Comparison of ENCODE assay signal across 17 cellular contexts in the genomic region with DNA sequence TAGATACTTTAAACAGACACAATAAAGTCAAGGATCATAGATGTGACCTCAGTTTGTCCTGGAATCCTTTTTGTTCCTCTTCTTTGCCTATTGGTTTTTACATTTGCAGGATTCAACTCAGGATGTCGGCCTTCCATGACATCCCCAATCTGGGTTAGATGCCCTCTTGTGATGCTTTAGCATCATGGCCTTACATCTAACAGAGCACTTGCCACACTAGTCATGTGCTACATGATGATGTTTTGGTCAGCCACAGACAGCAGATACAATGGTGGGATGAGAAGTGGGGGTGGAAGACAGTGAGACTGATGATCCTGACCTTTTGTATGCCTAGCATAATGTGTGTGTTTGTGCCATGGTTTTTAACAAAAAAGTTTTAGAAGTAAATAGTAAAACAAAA. TPM values are rescaled to one million over a fixed set of nuclear protein-coding genes. Genes with fewer than 3 reads are reported as not detected.
DNase-seq lines count a peak whose midpoint lies in the region; ATAC-seq and TF ChIP-seq lines count a peak whose summit lies in the region.
"Had no signal": no experiment of that assay in that cellular context is flagged by ENCODE, and none has a peak within 500 bp of the region (broad histone marks: within the 10 kb centered on the region; RNA-seq: fewer than 3 reads in every experiment).

No MANE protein-coding gene starts in this region.

- H2AFZ ChIP-seq in DND-41 (ENCODE audit: low read depth, low read length), result no peak overlapping the region

- H3K4me3 ChIP-seq in DND-41 (ENCODE audit: low read depth in 1 of 2, low read length in 2 of 2) (no peak overlapping the region), tibial artery (no peak overlapping the region)
- H3K4me3 ChIP-seq: adrenal gland, coronary artery, left lung had no signal

- H3K4me2 ChIP-seq in DND-41 (ENCODE audit: insufficient read depth, low read length), result no peak overlapping the region

- H4K20me1 ChIP-seq in DND-41 (ENCODE audit: insufficient read depth, low read length), result no peaks in the 10 kb centered on the region

- H3K27me3 ChIP-seq in DND-41 (ENCODE audit: insufficient read depth, low read length, poor library complexity) (no peaks in the 10 kb centered on the region), tibial artery (no peaks in the 10 kb centered on the region)
- H3K27me3 ChIP-seq: adrenal gland, left lung had no signal

- H3K27ac ChIP-seq in DND-41 (ENCODE audit: low read length) (peak overlapping the region; percentile 12; the same call in 1 of the 2 replicates), tibial artery (no peak overlapping the region)
- H3K27ac ChIP-seq: adrenal gland, coronary artery, left lung had no signal

- H3K9me3 Mint-ChIP-seq in activated T-helper 17 cell treated with anti-CD3 and anti-CD28 coated beads, Interleukin-2, amount 50 U/mL, for 72 hours, result no peaks in the 10 kb centered on the region
- no peaks in the 10 kb centered on the region for H3K9me3 Mint-ChIP-seq in natural killer cell treated with Interleukin-12 subunit alpha and Interleukin-12 subunit beta and Interleukin-15 and Interleukin-18, amount 100 ng/mL, for 72 hours

- TF ChIP-seq CTCF in DND-41 (IDR thresholded peaks at IDR 0.05; ENCODE audit: borderline replicate concordance, extremely low read depth, low read length, poor library complexity, severe bottlenecking) (no peak), tibial artery (IDR thresholded peaks at IDR 0.05) (no peak)

- H3K79me2 ChIP-seq in DND-41 (ENCODE audit: insufficient read depth, low read length), result peaks cover 32% of the 10 kb centered on the region

- peaks cover 9% of the 10 kb centered on the region for H3K4me1 Mint-ChIP-seq in activated T-helper 17 cell treated with anti-CD3 and anti-CD28 coated beads, Interleukin-2, amount 50 U/mL, for 72 hours
- peaks cover 13 to 26% of the 10 kb centered on the region in 2 donors for H3K4me1 Mint-ChIP-seq in natural killer cell treated with Interleukin-12 subunit alpha and Interleukin-12 subunit beta and Interleukin-15 and Interleukin-18, amount 100 ng/mL, for 72 hours (ENCODE audit: low read depth in 2 of 2)

- H3K27me3 Mint-ChIP-seq in activated T-helper 17 cell treated with anti-CD3 and anti-CD28 coated beads, Interleukin-2, amount 50 U/mL, for 72 hours, result no peaks in the 10 kb centered on the region
- no peaks in the 10 kb centered on the region for H3K27me3 Mint-ChIP-seq in natural killer cell treated with Interleukin-12 subunit alpha and Interleukin-12 subunit beta and Interleukin-15 and Interleukin-18, amount 100 ng/mL, for 72 hours

- H3K27ac Mint-ChIP-seq in activated T-helper 17 cell treated with anti-CD3 and anti-CD28 coated beads, Interleukin-2, amount 50 U/mL, for 72 hours, result no peak overlapping the region
- peak overlapping the region in 1 of 2 donors; percentile 94 for H3K27ac Mint-ChIP-seq in natural killer cell treated with Interleukin-12 subunit alpha and Interleukin-12 subunit beta and Interleukin-15 and Interleukin-18, amount 100 ng/mL, for 72 hours

- peaks cover 31% of the 10 kb centered on the region; the same call in 1 of the 2 replicates for H3K36me3 ChIP-seq in DND-41 (ENCODE audit: insufficient read depth, low read length)
- peaks cover 16 to 38% (median 17%) of the 10 kb centered on the region in 3 donors for H3K36me3 ChIP-seq in tibial artery

- H3K9me3 ChIP-seq in DND-41 (ENCODE audit: insufficient read depth, low read length, severe bottlenecking), result no peaks in the 10 kb centered on the region
- H3K9me3 ChIP-seq in tibial artery, result no peaks in the 10 kb centered on the region
- H3K9me3 ChIP-seq: adrenal gland, left lung had no signal

- peak overlapping the region; percentile 15 for H3K4me3 Mint-ChIP-seq in activated T-helper 17 cell treated with anti-CD3 and anti-CD28 coated beads, Interleukin-2, amount 50 U/mL, for 72 hours
- H3K4me3 Mint-ChIP-seq in natural killer cell treated with Interleukin-12 subunit alpha and Interleukin-12 subunit beta and Interleukin-15 and Interleukin-18, amount 100 ng/mL, for 72 hours, result peak overlapping the region; percentile 19

- no peak for ATAC-seq in DND-41 (ENCODE audit: insufficient read depth, low read depth)
- no peak for ATAC-seq in activated T-helper 17 cell treated with anti-CD3 and anti-CD28 coated beads, Interleukin-2, amount 50 U/mL, for 72 hours (replicated peaks)
- ATAC-seq in natural killer cell treated with Interleukin-12 subunit alpha and Interleukin-12 subunit beta and Interleukin-15 and Interleukin-18, amount 100 ng/mL, for 72 hours, result no peak
- ATAC-seq: esophagus mucosa, left lung had no signal

- H3K9ac ChIP-seq in DND-41 (ENCODE audit: low read depth, low read length), result no peak overlapping the region

- peaks cover 46% of the 10 kb centered on the region for H3K36me3 Mint-ChIP-seq in activated T-helper 17 cell treated with anti-CD3 and anti-CD28 coated beads, Interleukin-2, amount 50 U/mL, for 72 hours (ENCODE audit: low read depth)
- no peaks in the 10 kb centered on the region for H3K36me3 Mint-ChIP-seq in natural killer cell treated with Interleukin-12 subunit alpha and Interleukin-12 subunit beta and Interleukin-15 and Interleukin-18, amount 100 ng/mL, for 72 hours

- intact Hi-C loops in tibial artery (cut with DNase I; ENCODE audit: low total_unique reads), result no loop called here

- H3K4me1 ChIP-seq in DND-41 (ENCODE audit: insufficient read depth, low read length) (peaks cover 38% of the 10 kb centered on the region), tibial artery (peaks cover 0 to 31% (median 5%) of the 10 kb centered on the region in 4 donors)

- peak; percentile 12 for DNase-seq in DMS 273 (lab: John Stamatoyannopoulos, UW; ENCODE audit: unreplicated experiment)
- no peak for DNase-seq in DMS 273 treated with DMSO at 0.1 percent for 48 hours (lab: John Stamatoyannopoulos, UW)
- no peak for DNase-seq in DND-41
- no peak for DNase-seq in natural killer cell treated with Interleukin-12 subunit alpha and Interleukin-12 subunit beta and Interleukin-15 and Interleukin-18, amount 100 ng/mL, for 72 hours (ENCODE audit: low spot score)
- no peak for DNase-seq in GM19240 (ENCODE audit: insufficient read length, low spot score)
- DNase-seq in epidermal melanocyte (ENCODE audit: insufficient read length, low spot score), result no peak
- no peak for DNase-seq in tibial artery
- DNase-seq: 8988T; adrenal gland; hippocampal formation; left lung; NCI-H2029 treated with DMSO at 0.1 percent for 48 hours; SHP77; stimulated activated naive CD4-positive, alpha-beta T cell treated with Interleukin-2 at 50 U/mL for 16 hours had no signal

RNA-seq across cellular contexts. Expression of a gene that starts 1.8 kb away (rescaled TPM):
- 10 to 100 TPM; 63.8 to 64.1 TPM for total RNA-seq in activated T-helper 17 cell treated with anti-CD3 and anti-CD28 coated beads, Interleukin-2, amount 50 U/mL, for 72 hours
- total RNA-seq in natural killer cell treated with Interleukin-12 subunit alpha and Interleukin-12 subunit beta and Interleukin-15 and Interleukin-18, amount 100 ng/mL, for 72 hours, result 10 to 100 TPM; 68.7 to 77.4 TPM

RNA-seq across cellular contexts. Expression of a gene that starts 32.3 kb away (rescaled TPM):
- total RNA-seq in activated T-helper 17 cell treated with anti-CD3 and anti-CD28 coated beads, Interleukin-2, amount 50 U/mL, for 72 hours, result 10 to 100 TPM; 24.4 to 37.8 TPM
- 10 to 100 TPM; 35.0 to 52.9 TPM for total RNA-seq in natural killer cell treated with Interleukin-12 subunit alpha and Interleukin-12 subunit beta and Interleukin-15 and Interleukin-18, amount 100 ng/mL, for 72 hours
